ENCODE assay signal across 13 cellular contexts in the genomic region with DNA sequence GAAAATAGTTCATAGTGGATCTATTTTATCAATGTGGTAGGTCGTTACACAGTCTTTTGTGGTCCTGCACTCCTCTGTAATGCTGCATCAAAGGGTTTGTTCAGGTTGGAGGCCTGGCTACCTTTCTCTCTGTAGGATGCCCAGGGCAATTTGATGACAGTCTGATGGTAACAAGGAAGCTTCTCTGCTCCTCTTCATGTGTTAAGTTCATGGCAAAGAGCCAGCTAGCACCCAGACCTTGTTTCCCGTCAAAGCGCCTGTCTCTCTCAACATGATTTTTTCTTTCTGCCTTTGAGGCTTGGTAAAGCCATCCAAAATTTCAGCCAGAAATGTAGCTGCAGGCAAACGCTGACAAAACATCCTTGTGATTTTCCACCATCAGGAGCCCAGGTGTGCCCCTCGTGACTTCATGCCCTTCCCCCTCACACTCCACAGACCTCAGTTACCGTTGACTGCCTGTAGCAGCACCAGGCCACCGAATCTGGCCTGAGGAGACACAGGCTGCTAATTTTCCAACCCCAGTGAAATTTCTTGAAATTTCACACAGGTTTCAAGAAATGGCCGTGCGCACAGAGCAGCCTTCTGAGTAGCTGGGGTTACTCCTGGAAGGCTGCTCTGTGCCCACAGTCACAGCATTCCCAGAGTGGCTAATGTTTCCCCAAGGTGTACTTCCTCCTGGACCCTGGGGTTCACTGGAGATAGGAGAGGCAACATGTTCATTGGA.
DNase-seq lines count a peak whose midpoint lies in the region; ATAC-seq and TF ChIP-seq lines count a peak whose summit lies in the region.
"Had no signal": no experiment of that assay in that cellular context is flagged by ENCODE, and none has a peak within 500 bp of the region (broad histone marks: within the 10 kb centered on the region; RNA-seq: fewer than 3 reads in every experiment).

No MANE protein-coding gene starts in this region.

- H3K9me3 ChIP-seq in Peyer's patch: no peaks in the 10 kb centered on the region
- H3K9me3 ChIP-seq: gastrocnemius medialis, SJSA1 had no signal

- H3K27me3 ChIP-seq in Peyer's patch: no peaks in the 10 kb centered on the region
- H3K27me3 ChIP-seq: gastrocnemius medialis, SJSA1 had no signal

- CTCF ChIA-PET in RWPE1 (lab: Yijun Ruan, JAX): interaction anchor here (0.6 to 0.8 kb wide), 2 partner anchors 16 to 255 kb away, joined by 3 to 4 read pairs; no protein-coding TSS in a partner anchor

- ATAC-seq in GM18499 (IDR thresholded peaks at IDR 0.05; ENCODE audit: insufficient read depth, unreplicated experiment) (peak; percentile 30), GM21360 (IDR thresholded peaks at IDR 0.05; ENCODE audit: unreplicated experiment) (peak; percentile 61), HG03039 (IDR thresholded peaks at IDR 0.05; ENCODE audit: unreplicated experiment) (peak; percentile 54)
- no peak for ATAC-seq in stimulated activated naive CD8-positive, alpha-beta T cell treated with anti-CD3 and anti-CD28 coated beads, Interleukin-15, amount 100 ng/mL, for 72 hours
- ATAC-seq: gastrocnemius medialis had no signal

- no peak overlapping the region for H3K27ac Mint-ChIP-seq in stimulated activated naive CD8-positive, alpha-beta T cell treated with anti-CD3 and anti-CD28 coated beads, Interleukin-15, amount 100 ng/mL, for 72 hours
- H3K27ac Mint-ChIP-seq: CD4-positive, alpha-beta T cell had no signal

- no peak for TF ChIP-seq POLR2A in Peyer's patch (IDR thresholded peaks at IDR 0.05)

- peaks cover 9% of the 10 kb centered on the region for H3K27me3 Mint-ChIP-seq in stimulated activated naive CD8-positive, alpha-beta T cell treated with anti-CD3 and anti-CD28 coated beads, Interleukin-15, amount 100 ng/mL, for 72 hours

- no peaks in the 10 kb centered on the region for H3K36me3 ChIP-seq in Peyer's patch
- H3K36me3 ChIP-seq: gastrocnemius medialis, SJSA1 had no signal

- no peak for TF ChIP-seq CTCF in Peyer's patch (IDR thresholded peaks at IDR 0.05)
- TF ChIP-seq CTCF in RWPE1 (conservative IDR thresholded peaks at IDR 0.05; ENCODE audit: low read depth): no peak

- H3K27ac ChIP-seq in Peyer's patch (peak overlapping the region in 2 of 4 donors; percentile 60 to 69), RWPE1 (no peak overlapping the region)
- H3K27ac ChIP-seq: gastrocnemius medialis, SJSA1 had no signal

- POLR2A ChIA-PET in RWPE1 (lab: Yijun Ruan, JAX; ENCODE audit: low non-redundant PET): no interaction called here

- no peaks in the 10 kb centered on the region for H3K9me3 Mint-ChIP-seq in stimulated activated naive CD8-positive, alpha-beta T cell treated with anti-CD3 and anti-CD28 coated beads, Interleukin-15, amount 100 ng/mL, for 72 hours
- H3K9me3 Mint-ChIP-seq: CD4-positive, alpha-beta T cell had no signal

- H3K4me3 Mint-ChIP-seq in stimulated activated naive CD8-positive, alpha-beta T cell treated with anti-CD3 and anti-CD28 coated beads, Interleukin-15, amount 100 ng/mL, for 72 hours: no peak overlapping the region
- H3K4me3 Mint-ChIP-seq: CD4-positive, alpha-beta T cell had no signal

- no peak overlapping the region for H3K4me3 ChIP-seq in Peyer's patch
- H3K4me3 ChIP-seq: gastrocnemius medialis, SJSA1 had no signal

- peaks cover 0 to 4% (median 0%) of the 10 kb centered on the region in 4 donors for H3K4me1 ChIP-seq in Peyer's patch
- H3K4me1 ChIP-seq: gastrocnemius medialis had no signal

- peak in 2 of 3 donors; percentile 73 to 79 for DNase-seq in Peyer's patch
- no peak for DNase-seq in NCI-H526 treated with DMSO at 0.1 percent for 48 hours (lab: John Stamatoyannopoulos, UW)
- DNase-seq in RWPE1 (ENCODE audit: low spot score): no peak
- no peak for DNase-seq in activated CD8-positive, alpha-beta memory T cell treated with anti-CD3 and anti-CD28 coated beads, Interleukin-2, amount 50 U/mL, for 4 hours
- DNase-seq in stimulated activated naive CD8-positive, alpha-beta T cell treated with anti-CD3 and anti-CD28 coated beads, Interleukin-15, amount 100 ng/mL, for 72 hours: no peak
- DNase-seq: caudate nucleus; CD4-positive, alpha-beta T cell; gastrocnemius medialis; NCI-H1436 treated with DMSO at 0.1 percent for 48 hours had no signal

- H3K4me1 Mint-ChIP-seq in stimulated activated naive CD8-positive, alpha-beta T cell treated with anti-CD3 and anti-CD28 coated beads, Interleukin-15, amount 100 ng/mL, for 72 hours: no peaks in the 10 kb centered on the region

Comparison
In these comparisons a context has a peak if more than half of its experiments do, and no peak if none do; other contexts are left out.
1. DNase-seq: peak in Peyer's patch (2 of 3); none in NCI-H526 treated with DMSO at 0.1 percent for 48 hours (single experiment), RWPE1 (single experiment), activated CD8-positive, alpha-beta memory T cell treated with anti-CD3 and anti-CD28 coated beads, Interleukin-2, amount 50 U/mL, for 4 hours (single experiment) and stimulated activated naive CD8-positive, alpha-beta T cell treated with anti-CD3 and anti-CD28 coated beads, Interleukin-15, amount 100 ng/mL, for 72 hours (0 of 2).